In the genomic region with DNA sequence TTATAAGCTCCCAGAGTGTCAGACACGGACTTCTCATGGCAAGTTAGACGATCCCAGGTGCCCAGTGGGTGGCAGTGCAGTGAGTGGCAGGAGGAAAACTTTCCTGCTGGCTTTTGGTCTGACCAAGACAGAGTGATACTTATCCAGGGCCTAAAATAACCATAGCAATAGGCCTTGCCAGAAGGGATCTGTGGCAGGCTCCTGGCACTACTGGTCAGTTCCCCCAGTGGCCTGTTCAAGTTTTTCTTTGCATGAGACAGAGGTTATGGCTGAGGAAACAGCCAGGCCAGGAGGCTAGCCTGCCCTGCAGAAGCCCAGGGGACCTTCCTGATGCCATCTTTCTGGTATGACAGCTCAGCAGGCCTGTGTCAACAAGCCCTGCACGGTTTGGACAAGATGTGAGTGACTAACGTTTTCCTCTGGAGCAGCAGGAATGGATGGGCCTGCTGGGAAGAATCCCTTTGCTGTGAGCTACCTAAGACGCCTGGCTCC, we compare ENCODE assay signal across 12 cellular contexts. TPM values are rescaled to one million over a fixed set of nuclear protein-coding genes. Genes with fewer than 3 reads are reported as not detected.
DNase-seq lines count a peak whose midpoint lies in the region; ATAC-seq and TF ChIP-seq lines count a peak whose summit lies in the region.
"Had no signal": no experiment of that assay in that cellular context is flagged by ENCODE, and none has a peak within 500 bp of the region (broad histone marks: within the 10 kb centered on the region; RNA-seq: fewer than 3 reads in every experiment).

No MANE protein-coding gene starts in this region.

- CTCF ChIA-PET in Panc1 (lab: Charles Lee) = interaction anchor here (0.6 kb wide), 1 partner anchor 326 kb away, joined by 16 read pairs; no protein-coding TSS in a partner anchor

- ATAC-seq in Panc1 = peak; percentile 84
- ATAC-seq in sciatic nerve = no peak

- H3F3A ChIP-seq in smooth muscle cell (ENCODE audit: low read depth) = peaks cover 12% of the 10 kb centered on the region

- intact Hi-C loops in Panc1 (cut with micrococcal nuclease; ENCODE audit: unreplicated experiment) = no loop called here
- intact Hi-C loops in sciatic nerve (cut with DNase I) = loop anchor here (5.0 kb wide), 1 partner anchor 338 kb away; no protein-coding TSS in a partner anchor

- H3K4me2 ChIP-seq in smooth muscle cell = no peak overlapping the region

- no peak overlapping the region for H3K9ac ChIP-seq in smooth muscle cell (ENCODE audit: low read depth)

- no peaks in the 10 kb centered on the region for H3K79me2 ChIP-seq in smooth muscle cell (ENCODE audit: low read depth)

- no peak overlapping the region; the same call in 1 of the 2 replicates for H3K27ac ChIP-seq in Panc1 (ENCODE audit: low read length)
- peak overlapping the region; percentile 48 for H3K27ac ChIP-seq in smooth muscle cell (ENCODE audit: low read depth)

- DNase-seq in HCEC 1CT = peak; percentile 43
- peak; percentile 51 for DNase-seq in Panc1 (ENCODE audit: low read depth, low spot score)
- peak; percentile 86 for DNase-seq in fibroblast of peridontal ligament (ENCODE audit: extremely low read depth)
- no peak for DNase-seq in smooth muscle cell (lab: John Stamatoyannopoulos, UW; ENCODE audit: unreplicated experiment)
- no peak for DNase-seq in activated naive CD4-positive, alpha-beta T cell (lab: John Stamatoyannopoulos, UW)
- DNase-seq in iPS-NIHi7 (ENCODE audit: extremely low spot score) = no peak
- no peak for DNase-seq in sciatic nerve (ENCODE audit: low spot score)
- no peak for DNase-seq in NCI-H1048 (lab: John Stamatoyannopoulos, UW)
- DNase-seq: activated CD8-positive, alpha-beta memory T cell treated with anti-CD3 and anti-CD28 coated beads, Interleukin-2, amount 50 U/mL, for 4 hours; H9; stimulated activated CD4-positive, alpha-beta T cell treated with anti-CD3 and anti-CD28 coated beads, Interleukin-4, amount 100 ng/mL, for 24 hours had no signal

- H3K27me3 ChIP-seq in Panc1 (ENCODE audit: control insufficient read depth, insufficient read depth, low read length) (no peaks in the 10 kb centered on the region), smooth muscle cell (ENCODE audit: low read depth) (no peaks in the 10 kb centered on the region)

- 51% methylated on average over 5 of the region's 5 CpGs for WGBS in smooth muscle cell (ENCODE audit: low lambda C conversion rate)

- no TSS peak for BruUV-seq in Panc1 (replicated peaks; lab: Mats Ljungman, UMichigan)

- H3K36me3 ChIP-seq in Panc1 (ENCODE audit: control insufficient read depth, insufficient read depth, low read length) (no peaks in the 10 kb centered on the region), smooth muscle cell (ENCODE audit: low read depth) (no peaks in the 10 kb centered on the region)

- in situ Hi-C loops in Panc1 (cut with HindIII; ENCODE audit: low pct_unique_long_range_greater_than_20kb, low sequenced_read_pairs) = no loop called here

- no peak overlapping the region for H2AFZ ChIP-seq in smooth muscle cell (ENCODE audit: low read depth)

- peaks cover 6% of the 10 kb centered on the region; the same call in 1 of the 2 replicates for H3K4me1 ChIP-seq in Panc1 (ENCODE audit: control insufficient read depth, insufficient read depth, low read length)
- peaks cover 6% of the 10 kb centered on the region for H3K4me1 ChIP-seq in smooth muscle cell (ENCODE audit: low read depth)

- TF ChIP-seq CTCF in Panc1 (IDR thresholded peaks at IDR 0.05) (peak; percentile 4; the same call in 1 of the 2 replicates), smooth muscle cell (IDR thresholded peaks at IDR 0.05; ENCODE audit: borderline replicate concordance, insufficient read depth, poor library complexity, severe bottlenecking) (no peak)

- H3K9me3 ChIP-seq in Panc1 (ENCODE audit: control insufficient read depth, insufficient read depth, low read depth, low read length) (no peaks in the 10 kb centered on the region), smooth muscle cell (replicated peaks; ENCODE audit: low read depth) (no peaks in the 10 kb centered on the region)

- no peaks in the 10 kb centered on the region for H4K20me1 ChIP-seq in smooth muscle cell (ENCODE audit: low read depth)

- H3K4me3 ChIP-seq in Panc1 (ENCODE audit: low read depth in 2 of 2, low read length in 2 of 2) (no peak overlapping the region), smooth muscle cell (no peak overlapping the region)
- H3K4me3 ChIP-seq: lung had no signal

- POLR2A ChIA-PET in Panc1 (lab: Charles Lee) = no interaction called here

RNA-seq across cellular contexts. Expression of a gene that starts 17.9 kb away (rescaled TPM):
- 0.67 TPM for total RNA-seq in Panc1 (2021; ENCODE audit: unreplicated experiment)
- not detected for polyA plus RNA-seq in Panc1 (2012; ENCODE audit: insufficient read length)
- 19.5 and 37.2 TPM in 2 replicates for total RNA-seq in smooth muscle cell
- 19.4 and 34.7 TPM in 2 replicates for polyA plus RNA-seq in smooth muscle cell
- 2.5 TPM for total RNA-seq in sciatic nerve

RNA-seq across cellular contexts. Expression of a gene that starts 44.1 kb away (rescaled TPM):
- total RNA-seq in Panc1 (2021; ENCODE audit: unreplicated experiment) (124 TPM), smooth muscle cell (9.0 and 9.1 TPM in 2 replicates), sciatic nerve (2.5 TPM)
- 32.5 TPM for polyA plus RNA-seq in Panc1 (2012; ENCODE audit: insufficient read length)
- 6.0 and 7.8 TPM in 2 replicates for polyA plus RNA-seq in smooth muscle cell

RNA-seq across cellular contexts. Expression of a gene that starts 58.4 kb away (rescaled TPM):
- total RNA-seq in Panc1 (2021; ENCODE audit: unreplicated experiment) (0.41 TPM), smooth muscle cell (80.1 and 105 TPM in 2 replicates), sciatic nerve (4.6 TPM)
- polyA plus RNA-seq in Panc1 (2012; ENCODE audit: insufficient read length) = 0.02 TPM
- 40.6 and 57.4 TPM in 2 replicates for polyA plus RNA-seq in smooth muscle cell

Comparison
In these comparisons a context has a peak if more than half of its experiments do, and no peak if none do; other contexts are left out.
1. DNase-seq: peak in HCEC 1CT (single experiment), Panc1 (single experiment) and fibroblast of peridontal ligament (single experiment); none in smooth muscle cell (single experiment), activated naive CD4-positive, alpha-beta T cell (0 of 4), iPS-NIHi7 (single experiment), sciatic nerve (single experiment) and NCI-H1048 (single experiment).
2. RNA of a gene that starts 44.1 kb away (total RNA-seq): 124 TPM in Panc1 (single experiment); 9.0 to 9.1 TPM in smooth muscle cell and 2.5 TPM in sciatic nerve (single experiment); every median in the first group is over 10 times any median in the second.
3. RNA of a gene that starts 58.4 kb away (total RNA-seq): 80.1 to 105 TPM in smooth muscle cell; 4.6 TPM in sciatic nerve (single experiment) and 0.41 TPM in Panc1 (single experiment); every median in the first group is over 10 times any median in the second.